In genomic region chr15:51856714-51857380, GRCh38 we compare ENCODE assay signal across 14 cellular contexts. TPM values are rescaled to one million over a fixed set of nuclear protein-coding genes. Genes with fewer than 3 reads are reported as not detected.
A peak's percentile ranks its signal among the peaks of the same experiment; 100 is the strongest.
DNase-seq lines count a peak whose midpoint lies in the region; ATAC-seq and TF ChIP-seq lines count a peak whose summit lies in the region.
"Had no signal": no experiment of that assay in that cellular context is flagged by ENCODE, and none has a peak within 500 bp of the region (broad histone marks: within the 10 kb centered on the region; RNA-seq: fewer than 3 reads in every experiment).

No MANE protein-coding gene starts in this region.

- no peaks in the 10 kb centered on the region for H3F3A ChIP-seq in smooth muscle cell (ENCODE audit: low read depth)

- H4K20me1 ChIP-seq in H9 (ENCODE audit: control insufficient read depth, insufficient read depth, insufficient read length): no peaks in the 10 kb centered on the region
- H4K20me1 ChIP-seq in fibroblast of lung (ENCODE audit: control insufficient read depth, extremely low read depth, insufficient read depth, low read length): no peaks in the 10 kb centered on the region
- peaks cover 99% of the 10 kb centered on the region for H4K20me1 ChIP-seq in smooth muscle cell (ENCODE audit: low read depth)

- H3K27me3 Mint-ChIP-seq in H9 (ENCODE audit: low read depth): no peaks in the 10 kb centered on the region

- no peak overlapping the region for H3K18ac ChIP-seq in H9 (ENCODE audit: insufficient read length, low read depth, low read length)

- H3T11ph ChIP-seq in H9 (ENCODE audit: low read length): no peak overlapping the region

- no peak overlapping the region for H4K8ac ChIP-seq in H9 (replicated peaks; ENCODE audit: insufficient read length, low read depth, low read length)

- H3K27ac ChIP-seq in H9 (ENCODE audit: insufficient read length, low read depth, low read length) (no peak overlapping the region), RWPE2 (ENCODE audit: poor library complexity, severe bottlenecking) (peak overlapping the region; percentile 13), fibroblast of lung (ENCODE audit: insufficient read depth, low read length) (peak overlapping the region; percentile 27), smooth muscle cell (ENCODE audit: low read depth) (no peak overlapping the region)
- H3K27ac ChIP-seq: BLaER1 treated with 17β-estradiol and CSF1 and Interleukin-3, amounts not matched to agents 10 nM and 100 nM had no signal

- H2AFZ ChIP-seq in H9 (ENCODE audit: low read length): no peak overlapping the region
- H2AFZ ChIP-seq in fibroblast of lung (ENCODE audit: low read length): no peak overlapping the region
- H2AFZ ChIP-seq in smooth muscle cell (ENCODE audit: low read depth): no peak overlapping the region

- no peaks in the 10 kb centered on the region for H3K23me2 ChIP-seq in H9 (ENCODE audit: insufficient read length, low read depth, low read length, poor library complexity, severe bottlenecking)

- H3K79me1 ChIP-seq in H9 (ENCODE audit: insufficient read depth, low read depth, low read length, poor library complexity, severe bottlenecking): peaks cover 3% of the 10 kb centered on the region

- no peak overlapping the region for H4K5ac ChIP-seq in H9 (ENCODE audit: insufficient read length, low read depth, low read length)

- no peak overlapping the region for H2AK5ac ChIP-seq in H9 (ENCODE audit: insufficient read length, low read length)

- no peak overlapping the region for H2BK5ac ChIP-seq in H9 (ENCODE audit: insufficient read length, low read length)

- H3K27ac Mint-ChIP-seq in H9: peak overlapping the region in 2 of 3 experiments; percentile 3 to 18; a peak in 2 of 7 replicates

- no CpG with 5 or more reads among the region's 5 CpGs for WGBS in H9 (ENCODE audit: extremely low coverage, insufficient read length, low lambda C conversion rate)
- WGBS in smooth muscle cell (ENCODE audit: low lambda C conversion rate): 79% methylated on average over 5 of the region's 5 CpGs

- DNase-seq in H9: no peak
- no peak for DNase-seq in RWPE2 (ENCODE audit: low spot score)
- DNase-seq in fibroblast of lung (ENCODE audit: low read depth in 2 of 2): peak in 1 of 2 donors; percentile 53
- DNase-seq in smooth muscle cell (lab: John Stamatoyannopoulos, UW; ENCODE audit: unreplicated experiment): no peak
- DNase-seq in stimulated activated CD4-positive, alpha-beta T cell treated with anti-CD3 and anti-CD28 coated beads, Interleukin-1b, Interleukin-23, amount 100 ng/mL, for 48 hours: no peak
- no peak for DNase-seq in hippocampal formation (lab: John Stamatoyannopoulos, UW)
- no peak for DNase-seq in DMS53 treated with DMSO at 0.1 percent for 48 hours (lab: John Stamatoyannopoulos, UW; ENCODE audit: unreplicated experiment)
- DNase-seq: DMS53; Kasumi-1; NCI-H146; NCI-H526; NK-92 treated with Interleukin-12 subunit alpha and Interleukin-12 subunit beta, amount 100 ng/mL, for 24 hours had no signal

- no peak for ATAC-seq in RWPE2 (ENCODE audit: low read depth)

- no peak overlapping the region for H3K23ac ChIP-seq in H9 (ENCODE audit: insufficient read length, low read depth, low read length)

- H4K91ac ChIP-seq in H9 (ENCODE audit: insufficient read length, low read depth, low read length): no peak overlapping the region

- no peak overlapping the region for H3K4me2 ChIP-seq in H9 (ENCODE audit: insufficient read depth, insufficient read length, low read length)
- no peak overlapping the region for H3K4me2 ChIP-seq in fibroblast of lung (ENCODE audit: extremely low read depth, insufficient read depth, low read length)
- peak overlapping the region; percentile 6 for H3K4me2 ChIP-seq in smooth muscle cell

- no peak overlapping the region for H2BK15ac ChIP-seq in H9 (ENCODE audit: low read depth, low read length)

- no peaks in the 10 kb centered on the region for H3K36me3 Mint-ChIP-seq in H9 (ENCODE audit: insufficient read depth in 1 of 3, low read depth in 3 of 3)

- H3K9ac ChIP-seq in H9 (ENCODE audit: extremely low read depth, insufficient read length, low read length): no peak overlapping the region
- H3K9ac ChIP-seq in fibroblast of lung (ENCODE audit: insufficient read depth, low read length): no peak overlapping the region
- no peak overlapping the region for H3K9ac ChIP-seq in smooth muscle cell (ENCODE audit: low read depth)
- H3K9ac ChIP-seq: BLaER1 treated with 17β-estradiol and CSF1 and Interleukin-3, amounts not matched to agents 10 nM and 100 nM had no signal

- H3K4me3 ChIP-seq in RWPE2 (ENCODE audit: severe bottlenecking) (no peak overlapping the region), fibroblast of lung (replicated peaks in 1 of 4; ENCODE audit: control extremely low read depth in 1 of 4, insufficient read depth in 1 of 4, low read depth in 3 of 4, low read length in 4 of 4) (no peak overlapping the region), smooth muscle cell (no peak overlapping the region)
- H3K4me3 ChIP-seq: BLaER1 treated with 17β-estradiol and CSF1 and Interleukin-3, amounts not matched to agents 10 nM and 100 nM; HAP-1 had no signal

- H3K14ac ChIP-seq in H9 (ENCODE audit: insufficient read depth, low read length): no peak overlapping the region

- H3K4me1 ChIP-seq in H9 (ENCODE audit: insufficient read depth, low read length) (peaks cover 9% of the 10 kb centered on the region; the same call in 1 of the 2 replicates), RWPE2 (ENCODE audit: insufficient read depth, poor library complexity, severe bottlenecking) (peaks cover 11% of the 10 kb centered on the region), fibroblast of lung (ENCODE audit: control insufficient read depth, extremely low read depth, insufficient read depth, low read length) (peaks cover 7% of the 10 kb centered on the region), smooth muscle cell (ENCODE audit: low read depth) (peaks cover 10% of the 10 kb centered on the region)

- H2BK20ac ChIP-seq in H9 (ENCODE audit: low read depth, low read length, poor library complexity, severe bottlenecking): no peak overlapping the region

- H2BK12ac ChIP-seq in H9 (ENCODE audit: insufficient read length, low read depth, low read length): no peak overlapping the region

- no peak overlapping the region for H3K4ac ChIP-seq in H9 (ENCODE audit: low read depth, low read length)

- no peak for TF ChIP-seq CTCF in H9 (conservative IDR thresholded peaks at IDR 0.05)
- no peak for TF ChIP-seq CTCF in RWPE2 (IDR thresholded peaks at IDR 0.05; ENCODE audit: poor library complexity, severe bottlenecking)
- TF ChIP-seq CTCF in fibroblast of lung (conservative IDR thresholded peaks at IDR 0.05 in 1 of 2, IDR thresholded peaks at IDR 0.05 in 1 of 2; ENCODE audit: low read depth in 1 of 2, low read length in 2 of 2): no peak
- no peak for TF ChIP-seq CTCF in smooth muscle cell (IDR thresholded peaks at IDR 0.05; ENCODE audit: borderline replicate concordance, insufficient read depth, poor library complexity, severe bottlenecking)

- no peak overlapping the region for H2BK120ac ChIP-seq in H9 (ENCODE audit: low read depth, low read length, poor library complexity, severe bottlenecking)

- H3K9me3 ChIP-seq in H9 (ENCODE audit: control insufficient read depth, low read depth, low read length) (no peaks in the 10 kb centered on the region), RWPE2 (ENCODE audit: severe bottlenecking) (no peaks in the 10 kb centered on the region), fibroblast of lung (ENCODE audit: control insufficient read depth, insufficient read depth, low read depth, low read length) (no peaks in the 10 kb centered on the region), smooth muscle cell (replicated peaks; ENCODE audit: low read depth) (no peaks in the 10 kb centered on the region)
- H3K9me3 ChIP-seq: HAP-1 had no signal

- H3K27me3 ChIP-seq in H9 (ENCODE audit: insufficient read depth, low read length) (no peaks in the 10 kb centered on the region), RWPE2 (ENCODE audit: insufficient read depth, poor library complexity, severe bottlenecking) (no peaks in the 10 kb centered on the region), fibroblast of lung (ENCODE audit: control insufficient read depth, insufficient read depth, low read length) (no peaks in the 10 kb centered on the region), smooth muscle cell (ENCODE audit: low read depth) (no peaks in the 10 kb centered on the region)
- H3K27me3 ChIP-seq: BLaER1 treated with 17β-estradiol and CSF1 and Interleukin-3, amounts not matched to agents 10 nM and 100 nM had no signal

- no peak overlapping the region for H3K56ac ChIP-seq in H9 (ENCODE audit: insufficient read length, low read depth, low read length)

- no peaks in the 10 kb centered on the region for H3K79me2 ChIP-seq in H9 (ENCODE audit: insufficient read depth, low read length)
- peaks cover 65% of the 10 kb centered on the region for H3K79me2 ChIP-seq in fibroblast of lung (ENCODE audit: control insufficient read depth, insufficient read depth, low read length)
- H3K79me2 ChIP-seq in smooth muscle cell (ENCODE audit: low read depth): peaks cover 97% of the 10 kb centered on the region

- peaks cover 34 to 38% of the 10 kb centered on the region in 2 experiments for H3K4me1 Mint-ChIP-seq in H9

- H3K36me3 ChIP-seq in RWPE2 (ENCODE audit: low read depth) (peaks cover 28% of the 10 kb centered on the region), fibroblast of lung (ENCODE audit: control insufficient read depth, insufficient read depth, low read length) (no peaks in the 10 kb centered on the region), smooth muscle cell (ENCODE audit: low read depth) (no peaks in the 10 kb centered on the region)
- H3K36me3 ChIP-seq: HAP-1 had no signal

- H3K9me3 Mint-ChIP-seq in H9: no peaks in the 10 kb centered on the region

- H3K4me3 Mint-ChIP-seq in H9: no peak overlapping the region

RNA-seq across cellular contexts. Expression of gene TMOD3, which starts 27.4 kb away (rescaled TPM):
- total RNA-seq in H9 (2021): 24.7 and 30.2 TPM in 2 replicates
- total RNA-seq in fibroblast of lung: 30.6 and 35.3 TPM in 2 replicates
- 19.8 and 33.7 TPM in 2 replicates for polyA plus RNA-seq in fibroblast of lung
- 17.5 and 30.2 TPM in 2 replicates for polyA plus RNA-seq in fibroblast of lung (2012)
- 5.1 and 8.0 TPM in 2 replicates for polyA minus RNA-seq in fibroblast of lung (ENCODE audit: low replicate concordance)
- total RNA-seq in smooth muscle cell: 35.7 and 57.1 TPM in 2 replicates
- 18.6 and 32.0 TPM in 2 replicates for polyA plus RNA-seq in smooth muscle cell

Comparison
In these comparisons a context has a peak if more than half of its experiments do, and no peak if none do; other contexts are left out.
1. H3K27ac ChIP-seq: peak in RWPE2 (single experiment) and fibroblast of lung (single experiment); none in H9 (single experiment) and smooth muscle cell (single experiment).